In genomic region chr6:82767447-82767846, GRCh38 we compare ENCODE assay signal across 23 cellular contexts.
"Had no signal": no experiment of that assay in that cellular context is flagged by ENCODE, and none has a peak within 500 bp of the region (broad histone marks: within the 10 kb centered on the region; RNA-seq: fewer than 3 reads in every experiment).

No MANE protein-coding gene starts in this region.

- H3K9me3 ChIP-seq: esophagus squamous epithelium, gastrocnemius medialis, heart right ventricle, left lung, lower lobe of right lung had no signal

- H3K4me1 Mint-ChIP-seq: endodermal cell had no signal

- H3K27me3 Mint-ChIP-seq: effector memory CD8-positive, alpha-beta T cell had no signal

- H3K4me3 ChIP-seq: coronary artery, dorsolateral prefrontal cortex, esophagus squamous epithelium, gastrocnemius medialis, heart right ventricle, left lung, lower lobe of right lung had no signal

- H3K4me1 ChIP-seq: esophagus squamous epithelium, gastrocnemius medialis, heart right ventricle, left lung, lower lobe of right lung had no signal

- H3K27me3 ChIP-seq: dorsolateral prefrontal cortex, esophagus squamous epithelium, gastrocnemius medialis, heart right ventricle, left lung had no signal

- DNase-seq: dermis blood vessel endothelial cell; dorsolateral prefrontal cortex; effector CD4-positive, alpha-beta T cell; effector memory CD8-positive, alpha-beta T cell; erythroblast; esophagus squamous epithelium; foreskin fibroblast; foreskin melanocyte; gastrocnemius medialis; glutamatergic neuron; head of caudate nucleus; heart right ventricle; hippocampal formation; left cardiac atrium; left lung; lower lobe of right lung; mesendoderm; midbrain had no signal

- ATAC-seq: effector memory CD8-positive, alpha-beta T cell; esophagus mucosa; gastrocnemius medialis; heart right ventricle; left cardiac atrium; left lung; left ventricle myocardium superior; lower lobe of right lung had no signal

- H3K27ac Mint-ChIP-seq: effector memory CD8-positive, alpha-beta T cell; endodermal cell had no signal

- H3K36me3 ChIP-seq: esophagus squamous epithelium, gastrocnemius medialis, heart right ventricle, left lung, lower lobe of right lung had no signal

- H3K4me3 Mint-ChIP-seq: effector memory CD8-positive, alpha-beta T cell; endodermal cell had no signal

- H3K27ac ChIP-seq: coronary artery, dorsolateral prefrontal cortex, epithelial cell of prostate, esophagus squamous epithelium, gastrocnemius medialis, heart right ventricle, left lung, lower lobe of right lung had no signal

- H3K9me3 Mint-ChIP-seq: effector memory CD8-positive, alpha-beta T cell; endodermal cell had no signal
